1 cellular context compared by ENCODE assay signal in the genomic region with DNA sequence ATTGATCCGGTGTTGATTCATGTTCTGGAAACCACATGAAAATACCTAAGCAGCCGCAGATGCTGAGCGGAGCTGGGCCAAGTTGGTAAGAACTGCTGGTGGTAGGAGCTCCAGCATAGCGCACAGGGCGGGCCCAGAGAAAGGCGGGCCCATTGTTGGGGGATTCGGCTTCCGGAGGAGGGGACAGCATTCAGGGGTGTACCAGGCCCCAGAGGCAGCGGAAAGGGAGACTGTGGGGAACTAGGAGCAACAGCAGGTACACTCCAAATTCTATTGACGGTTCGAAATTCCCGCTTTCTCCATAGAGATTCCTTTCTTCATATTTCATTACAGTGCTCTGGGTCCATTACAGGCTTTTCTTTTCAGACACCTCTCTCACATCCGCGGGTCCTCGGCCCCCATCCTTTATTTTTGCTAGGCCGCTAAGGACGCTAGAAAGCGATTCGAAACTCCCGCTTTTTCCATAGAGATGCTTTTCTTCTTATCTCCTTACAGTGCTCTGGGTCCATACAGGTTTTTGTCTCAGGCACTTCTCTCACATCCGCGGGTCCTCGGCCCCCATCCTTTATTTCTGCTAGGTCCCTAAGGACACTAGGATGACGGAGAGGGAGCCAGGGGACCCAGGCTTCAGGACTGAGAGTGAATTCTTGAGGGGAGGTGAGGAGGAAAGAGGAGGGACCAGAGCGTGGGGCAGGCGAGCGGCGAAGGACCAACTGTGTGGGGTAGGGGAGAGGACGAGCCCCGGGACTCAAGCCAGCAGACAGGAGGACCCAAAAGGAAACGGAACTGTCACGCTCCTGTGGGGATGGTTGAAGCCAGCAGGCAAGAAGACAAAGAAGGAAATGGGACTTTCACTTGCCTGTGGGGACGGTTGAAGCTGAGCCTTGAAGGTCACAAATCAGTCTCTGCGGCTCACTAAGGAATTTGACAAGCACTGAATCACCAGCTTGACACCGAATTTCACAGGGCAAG.
TF ChIP-seq lines count a peak whose summit lies in the region.

A gene with protein sequence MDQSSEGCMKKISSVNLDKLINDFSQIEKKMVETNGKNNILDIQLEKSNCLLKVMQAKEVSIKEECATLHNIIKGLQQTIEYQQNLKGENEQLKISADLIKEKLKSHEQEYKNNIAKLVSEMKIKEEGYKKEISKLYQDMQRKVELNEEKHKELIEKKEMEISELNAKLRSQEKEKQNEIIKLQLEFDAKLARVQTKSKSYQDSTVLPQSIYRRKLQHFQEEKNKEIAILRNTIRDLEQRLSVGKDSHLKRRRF (plus strand): TSS at position 189 of the 972 bp plus-strand sequence. CDS start 2,304 bp downstream, outside the sequence.

TF ChIP-seq in GM12878, 131 proteins besides CTCF, POLR2A, EP300 and RAD21 (continued from another document and continues in another):
- TF ChIP-seq, protein P1, sequence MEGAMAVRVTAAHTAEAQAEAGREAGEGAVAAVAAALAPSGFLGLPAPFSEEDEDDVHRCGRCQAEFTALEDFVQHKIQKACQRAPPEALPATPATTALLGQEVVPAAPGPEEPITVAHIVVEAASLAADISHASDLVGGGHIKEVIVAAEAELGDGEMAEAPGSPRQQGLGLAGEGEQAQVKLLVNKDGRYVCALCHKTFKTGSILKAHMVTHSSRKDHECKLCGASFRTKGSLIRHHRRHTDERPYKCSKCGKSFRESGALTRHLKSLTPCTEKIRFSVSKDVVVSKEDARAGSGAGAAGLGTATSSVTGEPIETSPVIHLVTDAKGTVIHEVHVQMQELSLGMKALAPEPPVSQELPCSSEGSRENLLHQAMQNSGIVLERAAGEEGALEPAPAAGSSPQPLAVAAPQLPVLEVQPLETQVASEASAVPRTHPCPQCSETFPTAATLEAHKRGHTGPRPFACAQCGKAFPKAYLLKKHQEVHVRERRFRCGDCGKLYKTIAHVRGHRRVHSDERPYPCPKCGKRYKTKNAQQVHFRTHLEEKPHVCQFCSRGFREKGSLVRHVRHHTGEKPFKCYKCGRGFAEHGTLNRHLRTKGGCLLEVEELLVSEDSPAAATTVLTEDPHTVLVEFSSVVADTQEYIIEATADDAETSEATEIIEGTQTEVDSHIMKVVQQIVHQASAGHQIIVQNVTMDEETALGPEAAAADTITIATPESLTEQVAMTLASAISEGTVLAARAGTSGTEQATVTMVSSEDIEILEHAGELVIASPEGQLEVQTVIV (IDR thresholded peaks at IDR 0.05; ENCODE audit: borderline replicate concordance, partially characterized antibody), result no peak
- TF ChIP-seq TBL1XR1 (IDR thresholded peaks at IDR 0.05; ENCODE audit: low read depth, low read length) (no peak), CBX3 (IDR thresholded peaks at IDR 0.05; ENCODE audit: borderline replicate concordance, low read depth) (no peak), HCFC1 (IDR thresholded peaks at IDR 0.05; ENCODE audit: low read length) (no peak), SP1 (IDR thresholded peaks at IDR 0.05; ENCODE audit: low read depth, low read length) (no peak), POLR2AphosphoS5 (IDR thresholded peaks at IDR 0.05; ENCODE audit: low read length) (0 out of 2 replicates have a peak, but pooled peaks have one; percentile 30), NFIC (IDR thresholded peaks at IDR 0.05; ENCODE audit: low read depth, low read length) (peak; percentile 43; the same call in 1 of the 2 replicates), GABPA (IDR thresholded peaks at IDR 0.05; ENCODE audit: low read depth) (peak; percentile 98), EZH2 (IDR thresholded peaks at IDR 0.05; ENCODE audit: borderline replicate concordance, control insufficient read depth, low read depth, low read length) (no peak), ZZZ3 (IDR thresholded peaks at IDR 0.05; ENCODE audit: control insufficient read depth, insufficient read length, low read depth) (no peak), NFXL1 (IDR thresholded peaks at IDR 0.05; ENCODE audit: borderline replicate concordance) (no peak), HDGF (IDR thresholded peaks at IDR 0.05) (no peak), EED (IDR thresholded peaks at IDR 0.05; ENCODE audit: low read depth) (peak; percentile 62), WRNIP1 (IDR thresholded peaks at IDR 0.05; ENCODE audit: borderline replicate concordance, low read depth, low read length) (no peak), TCF3 (IDR thresholded peaks at IDR 0.05; ENCODE audit: borderline replicate concordance, insufficient read depth, low read depth, low read length) (no peak), KLF5 (IDR thresholded peaks at IDR 0.05; ENCODE audit: partially characterized antibody) (no peak), ZNF207 (IDR thresholded peaks at IDR 0.05; ENCODE audit: borderline replicate concordance) (no peak), NRF1 (conservative IDR thresholded peaks at IDR 0.05; ENCODE audit: low read depth, low read length) (no peak), TARDBP (IDR thresholded peaks at IDR 0.05; ENCODE audit: borderline replicate concordance) (no peak), SMARCA5 (IDR thresholded peaks at IDR 0.05) (no peak)
- TF ChIP-seq, protein P2, sequence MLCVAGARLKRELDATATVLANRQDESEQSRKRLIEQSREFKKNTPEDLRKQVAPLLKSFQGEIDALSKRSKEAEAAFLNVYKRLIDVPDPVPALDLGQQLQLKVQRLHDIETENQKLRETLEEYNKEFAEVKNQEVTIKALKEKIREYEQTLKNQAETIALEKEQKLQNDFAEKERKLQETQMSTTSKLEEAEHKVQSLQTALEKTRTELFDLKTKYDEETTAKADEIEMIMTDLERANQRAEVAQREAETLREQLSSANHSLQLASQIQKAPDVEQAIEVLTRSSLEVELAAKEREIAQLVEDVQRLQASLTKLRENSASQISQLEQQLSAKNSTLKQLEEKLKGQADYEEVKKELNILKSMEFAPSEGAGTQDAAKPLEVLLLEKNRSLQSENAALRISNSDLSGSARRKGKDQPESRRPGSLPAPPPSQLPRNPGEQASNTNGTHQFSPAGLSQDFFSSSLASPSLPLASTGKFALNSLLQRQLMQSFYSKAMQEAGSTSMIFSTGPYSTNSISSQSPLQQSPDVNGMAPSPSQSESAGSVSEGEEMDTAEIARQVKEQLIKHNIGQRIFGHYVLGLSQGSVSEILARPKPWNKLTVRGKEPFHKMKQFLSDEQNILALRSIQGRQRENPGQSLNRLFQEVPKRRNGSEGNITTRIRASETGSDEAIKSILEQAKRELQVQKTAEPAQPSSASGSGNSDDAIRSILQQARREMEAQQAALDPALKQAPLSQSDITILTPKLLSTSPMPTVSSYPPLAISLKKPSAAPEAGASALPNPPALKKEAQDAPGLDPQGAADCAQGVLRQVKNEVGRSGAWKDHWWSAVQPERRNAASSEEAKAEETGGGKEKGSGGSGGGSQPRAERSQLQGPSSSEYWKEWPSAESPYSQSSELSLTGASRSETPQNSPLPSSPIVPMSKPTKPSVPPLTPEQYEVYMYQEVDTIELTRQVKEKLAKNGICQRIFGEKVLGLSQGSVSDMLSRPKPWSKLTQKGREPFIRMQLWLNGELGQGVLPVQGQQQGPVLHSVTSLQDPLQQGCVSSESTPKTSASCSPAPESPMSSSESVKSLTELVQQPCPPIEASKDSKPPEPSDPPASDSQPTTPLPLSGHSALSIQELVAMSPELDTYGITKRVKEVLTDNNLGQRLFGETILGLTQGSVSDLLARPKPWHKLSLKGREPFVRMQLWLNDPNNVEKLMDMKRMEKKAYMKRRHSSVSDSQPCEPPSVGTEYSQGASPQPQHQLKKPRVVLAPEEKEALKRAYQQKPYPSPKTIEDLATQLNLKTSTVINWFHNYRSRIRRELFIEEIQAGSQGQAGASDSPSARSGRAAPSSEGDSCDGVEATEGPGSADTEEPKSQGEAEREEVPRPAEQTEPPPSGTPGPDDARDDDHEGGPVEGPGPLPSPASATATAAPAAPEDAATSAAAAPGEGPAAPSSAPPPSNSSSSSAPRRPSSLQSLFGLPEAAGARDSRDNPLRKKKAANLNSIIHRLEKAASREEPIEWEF (IDR thresholded peaks at IDR 0.05; ENCODE audit: insufficient replicate concordance, low read depth, low read length), result no peak
- TF ChIP-seq, protein P3, sequence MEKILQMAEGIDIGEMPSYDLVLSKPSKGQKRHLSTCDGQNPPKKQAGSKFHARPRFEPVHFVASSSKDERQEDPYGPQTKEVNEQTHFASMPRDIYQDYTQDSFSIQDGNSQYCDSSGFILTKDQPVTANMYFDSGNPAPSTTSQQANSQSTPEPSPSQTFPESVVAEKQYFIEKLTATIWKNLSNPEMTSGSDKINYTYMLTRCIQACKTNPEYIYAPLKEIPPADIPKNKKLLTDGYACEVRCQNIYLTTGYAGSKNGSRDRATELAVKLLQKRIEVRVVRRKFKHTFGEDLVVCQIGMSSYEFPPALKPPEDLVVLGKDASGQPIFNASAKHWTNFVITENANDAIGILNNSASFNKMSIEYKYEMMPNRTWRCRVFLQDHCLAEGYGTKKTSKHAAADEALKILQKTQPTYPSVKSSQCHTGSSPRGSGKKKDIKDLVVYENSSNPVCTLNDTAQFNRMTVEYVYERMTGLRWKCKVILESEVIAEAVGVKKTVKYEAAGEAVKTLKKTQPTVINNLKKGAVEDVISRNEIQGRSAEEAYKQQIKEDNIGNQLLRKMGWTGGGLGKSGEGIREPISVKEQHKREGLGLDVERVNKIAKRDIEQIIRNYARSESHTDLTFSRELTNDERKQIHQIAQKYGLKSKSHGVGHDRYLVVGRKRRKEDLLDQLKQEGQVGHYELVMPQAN (conservative IDR thresholded peaks at IDR 0.05), result no peak
- TF ChIP-seq, protein P4, sequence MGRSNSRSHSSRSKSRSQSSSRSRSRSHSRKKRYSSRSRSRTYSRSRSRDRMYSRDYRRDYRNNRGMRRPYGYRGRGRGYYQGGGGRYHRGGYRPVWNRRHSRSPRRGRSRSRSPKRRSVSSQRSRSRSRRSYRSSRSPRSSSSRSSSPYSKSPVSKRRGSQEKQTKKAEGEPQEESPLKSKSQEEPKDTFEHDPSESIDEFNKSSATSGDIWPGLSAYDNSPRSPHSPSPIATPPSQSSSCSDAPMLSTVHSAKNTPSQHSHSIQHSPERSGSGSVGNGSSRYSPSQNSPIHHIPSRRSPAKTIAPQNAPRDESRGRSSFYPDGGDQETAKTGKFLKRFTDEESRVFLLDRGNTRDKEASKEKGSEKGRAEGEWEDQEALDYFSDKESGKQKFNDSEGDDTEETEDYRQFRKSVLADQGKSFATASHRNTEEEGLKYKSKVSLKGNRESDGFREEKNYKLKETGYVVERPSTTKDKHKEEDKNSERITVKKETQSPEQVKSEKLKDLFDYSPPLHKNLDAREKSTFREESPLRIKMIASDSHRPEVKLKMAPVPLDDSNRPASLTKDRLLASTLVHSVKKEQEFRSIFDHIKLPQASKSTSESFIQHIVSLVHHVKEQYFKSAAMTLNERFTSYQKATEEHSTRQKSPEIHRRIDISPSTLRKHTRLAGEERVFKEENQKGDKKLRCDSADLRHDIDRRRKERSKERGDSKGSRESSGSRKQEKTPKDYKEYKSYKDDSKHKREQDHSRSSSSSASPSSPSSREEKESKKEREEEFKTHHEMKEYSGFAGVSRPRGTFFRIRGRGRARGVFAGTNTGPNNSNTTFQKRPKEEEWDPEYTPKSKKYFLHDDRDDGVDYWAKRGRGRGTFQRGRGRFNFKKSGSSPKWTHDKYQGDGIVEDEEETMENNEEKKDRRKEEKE (IDR thresholded peaks at IDR 0.05), result no peak
- TF ChIP-seq, protein P5, sequence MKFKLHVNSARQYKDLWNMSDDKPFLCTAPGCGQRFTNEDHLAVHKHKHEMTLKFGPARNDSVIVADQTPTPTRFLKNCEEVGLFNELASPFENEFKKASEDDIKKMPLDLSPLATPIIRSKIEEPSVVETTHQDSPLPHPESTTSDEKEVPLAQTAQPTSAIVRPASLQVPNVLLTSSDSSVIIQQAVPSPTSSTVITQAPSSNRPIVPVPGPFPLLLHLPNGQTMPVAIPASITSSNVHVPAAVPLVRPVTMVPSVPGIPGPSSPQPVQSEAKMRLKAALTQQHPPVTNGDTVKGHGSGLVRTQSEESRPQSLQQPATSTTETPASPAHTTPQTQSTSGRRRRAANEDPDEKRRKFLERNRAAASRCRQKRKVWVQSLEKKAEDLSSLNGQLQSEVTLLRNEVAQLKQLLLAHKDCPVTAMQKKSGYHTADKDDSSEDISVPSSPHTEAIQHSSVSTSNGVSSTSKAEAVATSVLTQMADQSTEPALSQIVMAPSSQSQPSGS (IDR thresholded peaks at IDR 0.05; ENCODE audit: low read length), result no peak
- TF ChIP-seq, protein P6, sequence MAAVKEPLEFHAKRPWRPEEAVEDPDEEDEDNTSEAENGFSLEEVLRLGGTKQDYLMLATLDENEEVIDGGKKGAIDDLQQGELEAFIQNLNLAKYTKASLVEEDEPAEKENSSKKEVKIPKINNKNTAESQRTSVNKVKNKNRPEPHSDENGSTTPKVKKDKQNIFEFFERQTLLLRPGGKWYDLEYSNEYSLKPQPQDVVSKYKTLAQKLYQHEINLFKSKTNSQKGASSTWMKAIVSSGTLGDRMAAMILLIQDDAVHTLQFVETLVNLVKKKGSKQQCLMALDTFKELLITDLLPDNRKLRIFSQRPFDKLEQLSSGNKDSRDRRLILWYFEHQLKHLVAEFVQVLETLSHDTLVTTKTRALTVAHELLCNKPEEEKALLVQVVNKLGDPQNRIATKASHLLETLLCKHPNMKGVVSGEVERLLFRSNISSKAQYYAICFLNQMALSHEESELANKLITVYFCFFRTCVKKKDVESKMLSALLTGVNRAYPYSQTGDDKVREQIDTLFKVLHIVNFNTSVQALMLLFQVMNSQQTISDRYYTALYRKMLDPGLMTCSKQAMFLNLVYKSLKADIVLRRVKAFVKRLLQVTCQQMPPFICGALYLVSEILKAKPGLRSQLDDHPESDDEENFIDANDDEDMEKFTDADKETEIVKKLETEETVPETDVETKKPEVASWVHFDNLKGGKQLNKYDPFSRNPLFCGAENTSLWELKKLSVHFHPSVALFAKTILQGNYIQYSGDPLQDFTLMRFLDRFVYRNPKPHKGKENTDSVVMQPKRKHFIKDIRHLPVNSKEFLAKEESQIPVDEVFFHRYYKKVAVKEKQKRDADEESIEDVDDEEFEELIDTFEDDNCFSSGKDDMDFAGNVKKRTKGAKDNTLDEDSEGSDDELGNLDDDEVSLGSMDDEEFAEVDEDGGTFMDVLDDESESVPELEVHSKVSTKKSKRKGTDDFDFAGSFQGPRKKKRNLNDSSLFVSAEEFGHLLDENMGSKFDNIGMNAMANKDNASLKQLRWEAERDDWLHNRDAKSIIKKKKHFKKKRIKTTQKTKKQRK (IDR thresholded peaks at IDR 0.05; ENCODE audit: low read depth, low read length), result no peak
- TF ChIP-seq, protein P7, sequence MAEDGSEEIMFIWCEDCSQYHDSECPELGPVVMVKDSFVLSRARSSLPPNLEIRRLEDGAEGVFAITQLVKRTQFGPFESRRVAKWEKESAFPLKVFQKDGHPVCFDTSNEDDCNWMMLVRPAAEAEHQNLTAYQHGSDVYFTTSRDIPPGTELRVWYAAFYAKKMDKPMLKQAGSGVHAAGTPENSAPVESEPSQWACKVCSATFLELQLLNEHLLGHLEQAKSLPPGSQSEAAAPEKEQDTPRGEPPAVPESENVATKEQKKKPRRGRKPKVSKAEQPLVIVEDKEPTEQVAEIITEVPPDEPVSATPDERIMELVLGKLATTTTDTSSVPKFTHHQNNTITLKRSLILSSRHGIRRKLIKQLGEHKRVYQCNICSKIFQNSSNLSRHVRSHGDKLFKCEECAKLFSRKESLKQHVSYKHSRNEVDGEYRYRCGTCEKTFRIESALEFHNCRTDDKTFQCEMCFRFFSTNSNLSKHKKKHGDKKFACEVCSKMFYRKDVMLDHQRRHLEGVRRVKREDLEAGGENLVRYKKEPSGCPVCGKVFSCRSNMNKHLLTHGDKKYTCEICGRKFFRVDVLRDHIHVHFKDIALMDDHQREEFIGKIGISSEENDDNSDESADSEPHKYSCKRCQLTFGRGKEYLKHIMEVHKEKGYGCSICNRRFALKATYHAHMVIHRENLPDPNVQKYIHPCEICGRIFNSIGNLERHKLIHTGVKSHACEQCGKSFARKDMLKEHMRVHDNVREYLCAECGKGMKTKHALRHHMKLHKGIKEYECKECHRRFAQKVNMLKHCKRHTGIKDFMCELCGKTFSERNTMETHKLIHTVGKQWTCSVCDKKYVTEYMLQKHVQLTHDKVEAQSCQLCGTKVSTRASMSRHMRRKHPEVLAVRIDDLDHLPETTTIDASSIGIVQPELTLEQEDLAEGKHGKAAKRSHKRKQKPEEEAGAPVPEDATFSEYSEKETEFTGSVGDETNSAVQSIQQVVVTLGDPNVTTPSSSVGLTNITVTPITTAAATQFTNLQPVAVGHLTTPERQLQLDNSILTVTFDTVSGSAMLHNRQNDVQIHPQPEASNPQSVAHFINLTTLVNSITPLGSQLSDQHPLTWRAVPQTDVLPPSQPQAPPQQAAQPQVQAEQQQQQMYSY (CRISPR knock-in tag; IDR thresholded peaks at IDR 0.05), result no peak
